16 cellular contexts compared by ENCODE assay signal in the genomic region with DNA sequence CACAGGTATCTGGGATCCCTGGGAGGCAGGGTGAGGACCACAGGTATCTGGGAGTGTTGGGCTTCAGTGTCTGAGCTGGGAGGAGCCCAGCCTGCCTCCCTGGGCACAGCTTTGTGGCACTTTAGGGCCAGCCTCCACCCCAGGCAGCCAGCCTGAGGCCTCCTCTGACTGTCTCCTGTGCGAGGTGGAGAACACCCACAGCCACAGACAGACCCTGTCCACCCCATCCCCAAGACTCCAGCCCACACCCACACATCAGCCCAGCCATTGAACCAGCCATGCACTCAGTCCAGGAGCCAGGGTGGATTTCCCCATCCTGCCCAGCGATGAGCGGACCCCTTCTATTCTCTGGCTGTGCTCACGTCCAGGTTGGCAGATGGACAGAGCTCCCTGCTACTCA. TPM values are rescaled to one million over a fixed set of nuclear protein-coding genes. Genes with fewer than 3 reads are reported as not detected.
DNase-seq lines count a peak whose midpoint lies in the region; ATAC-seq, FAIRE-seq and TF ChIP-seq lines count a peak whose summit lies in the region.
"Had no signal": no experiment of that assay in that cellular context is flagged by ENCODE, and none has a peak within 500 bp of the region (broad histone marks: within the 10 kb centered on the region; RNA-seq: fewer than 3 reads in every experiment).

No MANE protein-coding gene starts in this region.

- H3K27ac ChIP-seq in GM12878 (ENCODE audit: control insufficient read depth, insufficient read depth): peak overlapping the region; percentile 28
- H3K27ac ChIP-seq in trophoblast cell (ENCODE audit: low read depth, low read length): peak overlapping the region; percentile 29
- no peak overlapping the region for H3K27ac ChIP-seq in GM23248

- no peak overlapping the region for H4K12ac ChIP-seq in trophoblast cell (ENCODE audit: low read depth, low read length)

- TF ChIP-seq RAD21 in GM12878 (IDR thresholded peaks at IDR 0.05; ENCODE audit: insufficient read depth, low read depth, low read length): no peak

- H3K4me1 Mint-ChIP-seq in activated CD4-positive, alpha-beta T cell treated with anti-CD3 and anti-CD28 coated beads for 36 hours: peaks cover 54% of the 10 kb centered on the region

- H3K4ac ChIP-seq in trophoblast cell (ENCODE audit: low read depth, low read length): no peak overlapping the region

- peaks cover 9% of the 10 kb centered on the region for H3K36me3 Mint-ChIP-seq in activated CD4-positive, alpha-beta T cell treated with anti-CD3 and anti-CD28 coated beads for 36 hours (ENCODE audit: low read depth)

- WGBS in GM12878 (ENCODE audit: insufficient coverage, insufficient replicate concordance, low lambda C conversion rate, missing lambda C conversion rate): 79% methylated on average over 4 of the region's 4 CpGs
- WGBS in trophoblast cell (ENCODE audit: extremely low coverage, insufficient coverage, insufficient read length): no CpG with 5 or more reads among the region's 4 CpGs
- 97 to 99% methylated on average over 4 of the region's 4 CpGs for WGBS in GM23248 (ENCODE audit: low coverage in 1 of 2, low lambda C conversion rate in 2 of 2, missing lambda C conversion rate in 2 of 2), 2 experiments

- H2AFZ ChIP-seq in GM12878 (ENCODE audit: control insufficient read depth, low read depth, low read length) (no peak overlapping the region), trophoblast cell (ENCODE audit: insufficient read depth, low read length, poor library complexity) (peak overlapping the region; percentile 8), GM23248 (no peak overlapping the region)

- no peak for TF ChIP-seq EP300 in GM12878 (IDR thresholded peaks at IDR 0.05; ENCODE audit: borderline replicate concordance in 1 of 2, control insufficient read depth in 1 of 2, low read depth in 2 of 2, low read length in 2 of 2)

- BruUV-seq in GM12878 (replicated peaks; lab: Mats Ljungman, UMichigan): no TSS peak

- CTCF ChIA-PET in activated CD4-positive, alpha-beta T cell treated with anti-CD3 and anti-CD28 coated beads for 36 hours (lab: Charles Lee): no interaction called here
- CTCF ChIA-PET in GM12878 (lab: Yijun Ruan, JAX): interaction anchor here (0.7 to 3.2 kb wide), 5 partner anchors 17 to 57 kb away, joined by 3 to 15 read pairs (median 5); no protein-coding TSS in a partner anchor

- intact Hi-C loops in activated CD4-positive, alpha-beta T cell treated with anti-CD3 and anti-CD28 coated beads for 36 hours (cut with DNase I, micrococcal nuclease): no loop called here
- intact Hi-C loops in GM12878 (cut with micrococcal nuclease; ENCODE audit: unreplicated experiment): loop anchor here (5.0 kb wide), 1 partner anchor 62 kb away; no protein-coding TSS in a partner anchor

- H4K8ac ChIP-seq in trophoblast cell (ENCODE audit: low read depth, low read length): peak overlapping the region; percentile 15

- H3K4me2 ChIP-seq in GM12878 (ENCODE audit: control insufficient read depth, insufficient read depth) (no peak overlapping the region), trophoblast cell (ENCODE audit: low read length) (no peak overlapping the region), GM23248 (ENCODE audit: unreplicated experiment) (no peak overlapping the region)

- peak overlapping the region; percentile 43 for H3K18ac ChIP-seq in trophoblast cell (ENCODE audit: low read length)

- H3K27me3 ChIP-seq in GM12878 (replicated peaks in 1 of 2; ENCODE audit: control insufficient read depth in 2 of 2, insufficient read depth in 2 of 2, low read length in 1 of 2) (no peaks in the 10 kb centered on the region), trophoblast cell (ENCODE audit: insufficient read depth, low read length) (no peaks in the 10 kb centered on the region), GM23248 (replicated peaks; ENCODE audit: insufficient read depth) (no peaks in the 10 kb centered on the region)

- H3K9me2 ChIP-seq in GM23248 (ENCODE audit: insufficient read depth): no peaks in the 10 kb centered on the region

- H3K27ac Mint-ChIP-seq in activated CD4-positive, alpha-beta T cell treated with anti-CD3 and anti-CD28 coated beads for 36 hours: peak overlapping the region; percentile 30

- RAD21 ChIA-PET in GM12878 (lab: Charles Lee; ENCODE audit: unreplicated experiment): interaction anchor here (6.8 to 12.5 kb wide), 4 partner anchors 17 to 56 kb away, joined by 42 to 119 read pairs (median 117); partner anchors contain the start of gene TNFRSF1B

- peak overlapping the region; percentile 91 for H4K91ac ChIP-seq in trophoblast cell (ENCODE audit: low read depth, low read length)

- no peak for DNase-seq in activated CD4-positive, alpha-beta T cell treated with anti-CD3 and anti-CD28 coated beads for 36 hours
- no peak for DNase-seq in activated CD4-positive, alpha-beta T cell treated with anti-CD3 and anti-CD28 coated beads for 48 hours
- DNase-seq in GM12892 (ENCODE audit: insufficient read length) (no peak), GM12878 (ENCODE audit: low read depth, low spot score) (no peak), trophoblast cell (no peak), GM23248 (no peak), kidney glomerular epithelial cell (lab: John Stamatoyannopoulos, UW) (no peak)
- DNase-seq: cerebellar nuclear complex; mesendoderm; NCI-H1930; NCI-H510A; stimulated activated naive CD8-positive, alpha-beta T cell treated with anti-CD3 and anti-CD28 coated beads, Interleukin-15, Interleukin-2, amounts not matched to agents 100 U/mL and 50 U/mL, for 24 hours had no signal

- peak overlapping the region; percentile 65 for H3K14ac ChIP-seq in trophoblast cell (ENCODE audit: low read length)

- H3K9ac ChIP-seq in GM12878 (ENCODE audit: control insufficient read depth, insufficient read depth, low read length) (no peak overlapping the region), trophoblast cell (ENCODE audit: low read length) (no peak overlapping the region), GM23248 (no peak overlapping the region)

- no peak overlapping the region for H3K23ac ChIP-seq in trophoblast cell (ENCODE audit: low read length)

- TF ChIP-seq POLR2A in GM12892 (IDR thresholded peaks at IDR 0.05; ENCODE audit: low read depth, low read length): peak; percentile 73
- peak; percentile 73; the same call in 1 of the 2 replicates for TF ChIP-seq POLR2A in GM12878 (IDR thresholded peaks at IDR 0.05; ENCODE audit: low read depth, low read length)

- no peaks in the 10 kb centered on the region for H3K27me3 Mint-ChIP-seq in activated CD4-positive, alpha-beta T cell treated with anti-CD3 and anti-CD28 coated beads for 36 hours

- H2BK120ac ChIP-seq in trophoblast cell (ENCODE audit: insufficient read depth, low read length, poor library complexity): peak overlapping the region; percentile 34

- H4K20me1 ChIP-seq in GM12878 (ENCODE audit: control insufficient read depth, insufficient read depth): no peaks in the 10 kb centered on the region
- H4K20me1 ChIP-seq in GM23248 (ENCODE audit: insufficient read depth): no peaks in the 10 kb centered on the region

- H2BK5ac ChIP-seq in trophoblast cell (ENCODE audit: low read depth, low read length, poor library complexity): no peak overlapping the region

- H3K9me3 Mint-ChIP-seq in activated CD4-positive, alpha-beta T cell treated with anti-CD3 and anti-CD28 coated beads for 36 hours (ENCODE audit: low read depth): peaks cover 10% of the 10 kb centered on the region

- peak overlapping the region; percentile 75 for H2AK5ac ChIP-seq in trophoblast cell (ENCODE audit: low read length)

- H3K4me3 ChIP-seq in GM12878 (no peak overlapping the region), trophoblast cell (ENCODE audit: low read depth, low read length) (no peak overlapping the region), GM23248 (no peak overlapping the region)

- in situ Hi-C loops in GM12878 (cut with MboI) (no loop called here), GM23248 (cut with MboI) (no loop called here)

- TF ChIP-seq CTCF in GM12878 (IDR thresholded peaks at IDR 0.05 in 2 of 3, conservative IDR thresholded peaks at IDR 0.05 in 1 of 3; ENCODE audit: control insufficient read depth in 2 of 3, extremely low read depth in 1 of 3, insufficient read depth in 1 of 3, low read depth in 3 of 3, low read length in 3 of 3): no peak

- POLR2A ChIA-PET in activated CD4-positive, alpha-beta T cell treated with anti-CD3 and anti-CD28 coated beads for 36 hours (lab: Charles Lee): no interaction called here
- POLR2A ChIA-PET in GM12878 (lab: Charles Lee): interaction anchor here (0.6 to 11.6 kb wide), 4 partner anchors 16 to 57 kb away, joined by 3 to 166 read pairs (median 8); no protein-coding TSS in a partner anchor

- H2BK12ac ChIP-seq in trophoblast cell (ENCODE audit: low read length): peak overlapping the region; percentile 70

- H3K4me3 Mint-ChIP-seq in activated CD4-positive, alpha-beta T cell treated with anti-CD3 and anti-CD28 coated beads for 36 hours: no peak overlapping the region

- H3K79me2 ChIP-seq in GM12878 (ENCODE audit: control insufficient read depth, insufficient read depth, low read length) (no peaks in the 10 kb centered on the region; the same call in 1 of the 2 replicates), trophoblast cell (ENCODE audit: control insufficient read depth, insufficient read depth, low read length, poor library complexity) (no peaks in the 10 kb centered on the region), GM23248 (ENCODE audit: insufficient read depth) (no peaks in the 10 kb centered on the region)

- H3K36me3 ChIP-seq in GM12878 (ENCODE audit: control insufficient read depth in 2 of 2, insufficient read depth in 2 of 2, low read length in 1 of 2) (peaks cover 14 to 21% of the 10 kb centered on the region in 2 experiments), trophoblast cell (ENCODE audit: control insufficient read depth in 1 of 2, insufficient read depth in 2 of 2, low read length in 2 of 2) (no peaks in the 10 kb centered on the region), GM23248 (ENCODE audit: low read depth) (no peaks in the 10 kb centered on the region)

- ATAC-seq in activated CD4-positive, alpha-beta T cell treated with anti-CD3 and anti-CD28 coated beads for 36 hours: no peak
- ATAC-seq in GM12878 (no peak), HG02981 (IDR thresholded peaks at IDR 0.05; ENCODE audit: unreplicated experiment) (no peak)
- ATAC-seq: stimulated activated naive CD8-positive, alpha-beta T cell treated with anti-CD3 and anti-CD28 coated beads, Interleukin-15, Interleukin-2, amounts not matched to agents 100 U/mL and 50 U/mL, for 24 hours had no signal

- no peak for FAIRE-seq in GM12892 (lab: Jason Lieb, UNC)
- FAIRE-seq in GM12878 (lab: Jason Lieb, UNC): no peak
- FAIRE-seq: G401.6 had no signal

- SMC1A ChIA-PET in GM12878 (lab: Charles Lee; ENCODE audit: uncharacterized antibody, unreplicated experiment): interaction anchor here (1.1 to 19.3 kb wide), 5 partner anchors 10 to 158 kb away, joined by 3 to 347 read pairs (median 4); partner anchors contain the start of gene TNFRSF1B

- H3K79me1 ChIP-seq in trophoblast cell (ENCODE audit: low read length): peaks cover 41% of the 10 kb centered on the region

- H3F3A ChIP-seq in GM23248 (ENCODE audit: insufficient read depth): no peaks in the 10 kb centered on the region

- H3K4me1 ChIP-seq in GM12878 (ENCODE audit: control insufficient read depth, insufficient read depth, low read length) (peaks cover 65% of the 10 kb centered on the region), trophoblast cell (ENCODE audit: control insufficient read depth in 1 of 2, insufficient read depth in 2 of 2, low read length in 2 of 2) (peaks cover 33 to 43% of the 10 kb centered on the region in 2 experiments), GM23248 (ENCODE audit: insufficient read depth) (0 out of 2 replicates have a peak, but pooled peaks cover 3% of the 10 kb centered on the region)

- H3K9me3 ChIP-seq in GM12878 (replicated peaks; ENCODE audit: control insufficient read depth, insufficient read depth, low read length) (no peaks in the 10 kb centered on the region), trophoblast cell (ENCODE audit: insufficient read depth, low read depth, low read length) (no peaks in the 10 kb centered on the region), GM23248 (ENCODE audit: low read depth) (no peaks in the 10 kb centered on the region)

RNA-seq across cellular contexts. Expression of gene TNFRSF1B, which starts 21.8 kb away (rescaled TPM):
- 100 to 1,000 TPM; 107 to 116 TPM for total RNA-seq in activated CD4-positive, alpha-beta T cell treated with anti-CD3 and anti-CD28 coated beads for 36 hours
- 24.1 TPM for polyA plus RNA-seq in GM12892 (2012; ENCODE audit: missing spikeins)
- total RNA-seq in GM12878 (2013; cell fraction: nucleolus; rRNA removed): 88.1 and 95.5 TPM in 2 replicates
- total RNA-seq in GM12878 (2014; rRNA removed) (33.0 and 39.9 TPM in 2 replicates), GM12878 (2014; rRNA removed; fragmentation: Illumina TruSeq; extraction: Trizol) (22.4 and 24.4 TPM in 2 replicates), GM12878 (2021) (78.8 and 87.2 TPM in 2 replicates)
- 22.2 TPM for polyA plus RNA-seq in GM12878 (2011; ENCODE audit: low read depth)
- polyA plus RNA-seq in GM12878 (2011; rRNA removed) (35.0 and 66.4 TPM in 2 replicates), GM12878 (2014; fragmentation: Illumina TruSeq; extraction: Trizol) (15.0 and 32.4 TPM in 2 replicates), GM12878 (2014; fragmentation: Nextera tagmentation; extraction: Ambion mirVana) (10 to 100 TPM; 10.1 to 11.6 TPM), GM12878 (2014; rRNA removed) (47.3 and 53.1 TPM in 2 replicates), GM12878 (2016; fragmentation: Nextera tagmentation; extraction: Ambion mirVana) (10 to 100 TPM; 34.8 to 47.5 TPM), GM23248 (2016; fragmentation: Nextera tagmentation; extraction: Ambion mirVana) (1.1 and 1.3 TPM in 2 replicates)
- polyA plus RNA-seq in GM12878 (2011; cell fraction: cytosol; rRNA removed): 84.0 and 115 TPM in 2 replicates
- polyA plus RNA-seq in GM12878 (2011; cell fraction: nucleus; rRNA removed): 23.9 and 33.3 TPM in 2 replicates
- polyA plus RNA-seq in GM12878 (2012): 50.4 and 50.7 TPM in 2 replicates
- polyA minus RNA-seq in GM12878 (2011; rRNA and poly(A)+ RNA removed): 44.6 and 88.0 TPM in 2 replicates
- 32.2 and 47.0 TPM in 2 replicates for polyA minus RNA-seq in GM12878 (2011; cell fraction: cytosol; rRNA and poly(A)+ RNA removed)
- polyA minus RNA-seq in GM12878 (2011; cell fraction: nucleus; rRNA and poly(A)+ RNA removed): 11.2 and 26.9 TPM in 2 replicates
- 239 and 247 TPM in 2 replicates for polyA plus RNA-seq in trophoblast cell (2013)
- total RNA-seq in GM23248 (2014; rRNA removed; shearing (Covaris generic)): 0.25 and 2.9 TPM in 2 replicates
- total RNA-seq: A172, HT-29 had no signal
